ENCODE assay signal across 34 cellular contexts in the genomic region with DNA sequence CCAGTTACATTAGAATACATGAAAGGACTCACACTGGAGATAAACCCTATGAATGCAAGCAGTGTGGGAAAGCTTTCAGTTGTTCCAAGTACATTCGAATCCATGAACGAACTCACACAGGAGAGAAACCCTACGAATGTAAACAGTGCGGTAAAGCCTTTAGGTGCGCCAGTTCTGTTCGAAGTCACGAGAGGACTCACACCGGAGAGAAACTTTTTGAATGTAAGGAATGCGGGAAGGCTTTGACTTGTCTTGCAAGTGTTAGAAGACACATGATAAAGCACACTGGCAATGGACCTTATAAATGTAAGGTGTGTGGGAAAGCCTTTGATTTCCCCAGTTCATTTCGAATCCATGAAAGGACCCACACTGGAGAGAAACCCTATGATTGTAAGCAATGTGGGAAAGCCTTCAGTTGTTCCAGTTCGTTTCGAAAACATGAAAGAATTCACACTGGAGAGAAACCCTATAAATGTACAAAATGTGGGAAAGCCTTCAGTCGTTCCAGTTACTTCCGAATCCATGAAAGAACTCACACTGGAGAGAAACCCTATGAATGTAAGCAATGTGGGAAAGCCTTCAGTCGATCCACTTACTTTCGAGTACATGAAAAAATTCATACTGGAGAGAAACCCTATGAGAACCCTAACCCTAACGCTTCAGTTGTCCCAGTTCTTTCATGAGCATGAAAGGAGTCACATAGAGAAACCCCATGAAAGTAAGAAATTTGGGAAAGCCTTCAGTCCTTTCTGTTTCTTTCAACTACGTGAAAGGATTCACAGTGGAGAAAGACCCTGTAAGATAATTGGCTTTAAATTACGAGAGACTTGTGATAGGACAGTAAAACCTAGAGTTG. TPM values are rescaled to one million over a fixed set of nuclear protein-coding genes. Genes with fewer than 3 reads are reported as not detected.
DNase-seq lines count a peak whose midpoint lies in the region; ATAC-seq, FAIRE-seq and TF ChIP-seq lines count a peak whose summit lies in the region.
"Had no signal": no experiment of that assay in that cellular context is flagged by ENCODE, and none has a peak within 500 bp of the region (broad histone marks: within the 10 kb centered on the region; RNA-seq: fewer than 3 reads in every experiment).

No MANE protein-coding gene starts in this region.

- intact Hi-C loops in naive thymus-derived CD4-positive, alpha-beta T cell (cut with micrococcal nuclease), result no loop called here

- CTCF ChIA-PET in naive thymus-derived CD4-positive, alpha-beta T cell (lab: Charles Lee), result no interaction called here

- H3K14ac ChIP-seq in neuronal stem cell (ENCODE audit: low read length), result no peak overlapping the region

- no peak overlapping the region for H4K91ac ChIP-seq in neuronal stem cell (ENCODE audit: low read depth, low read length, poor library complexity)

- no peak overlapping the region for H2BK12ac ChIP-seq in neuronal stem cell (ENCODE audit: low read length)

- peaks cover 16% of the 10 kb centered on the region for H3K9me3 Mint-ChIP-seq in neural crest cell
- peaks cover 0 to 66% (median 37%) of the 10 kb centered on the region in 11 donors for H3K9me3 Mint-ChIP-seq in naive thymus-derived CD4-positive, alpha-beta T cell

- H2BK5ac ChIP-seq in neuronal stem cell (ENCODE audit: low read length), result no peak overlapping the region

- H3K4ac ChIP-seq in neuronal stem cell (ENCODE audit: low read length), result no peak overlapping the region

- H3K27ac Mint-ChIP-seq in neural crest cell (ENCODE audit: unreplicated experiment), result no peak overlapping the region
- H3K27ac Mint-ChIP-seq in naive thymus-derived CD4-positive, alpha-beta T cell, result peak overlapping the region in 1 of 9 donors; percentile 59
- H3K27ac Mint-ChIP-seq: activated CD8-positive, alpha-beta T cell treated with anti-CD3 and anti-CD28 coated beads for 36 hours; activated naive CD4-positive, alpha-beta T cell treated with anti-CD3 and anti-CD28 coated beads, Interleukin-2, amount 10 ng/mL, durations not matched to agents 7 days and 5 days; activated T-helper 1 cell treated with anti-CD3 and anti-CD28 coated beads, Interleukin-12 subunit alpha, Interleukin-12 subunit beta, Interleukin-2, Interleukin-4 antibody, amounts not matched to agents 30 ng/mL and 10 ng/mL and 1 ng/mL, durations not matched to agents 14 hours and 24 hours and 36 hours; GM23338; immature natural killer cell; stimulated activated naive CD8-positive, alpha-beta T cell treated with anti-CD3 and anti-CD28 coated beads, Interleukin-15, Interleukin-2, amounts not matched to agents 100 ng/mL and 50 ng/mL, for 24 hours had no signal

- H2AK5ac ChIP-seq in neuronal stem cell (ENCODE audit: low read depth, low read length), result no peak overlapping the region

- no peak overlapping the region for H2BK15ac ChIP-seq in neuronal stem cell (ENCODE audit: low read length)

- no peak for TF ChIP-seq CTCF in bronchial epithelial cell (IDR thresholded peaks at IDR 0.05; ENCODE audit: insufficient read depth, low read length, severe bottlenecking)
- TF ChIP-seq CTCF in neural crest cell (conservative IDR thresholded peaks at IDR 0.05), result no peak

- H3K27ac ChIP-seq in BLaER1, result no peak overlapping the region
- no peak overlapping the region for H3K27ac ChIP-seq in naive thymus-derived CD4-positive, alpha-beta T cell (ENCODE audit: low read depth, low read length)
- no peak overlapping the region for H3K27ac ChIP-seq in neuronal stem cell (replicated peaks; ENCODE audit: low read length)
- H3K27ac ChIP-seq: C4-2B, epithelial cell of prostate, Peyer's patch, right atrium auricular region, spleen, thoracic aorta, uterus had no signal

- H3K36me3 Mint-ChIP-seq in neural crest cell (ENCODE audit: low read depth), result peaks cover 83% of the 10 kb centered on the region
- H3K36me3 Mint-ChIP-seq in naive thymus-derived CD4-positive, alpha-beta T cell, result peaks cover 19 to 82% (median 74%) of the 10 kb centered on the region in 5 donors

- no peak overlapping the region for H4K8ac ChIP-seq in neuronal stem cell (ENCODE audit: low read depth, low read length)

- POLR2A ChIA-PET in naive thymus-derived CD4-positive, alpha-beta T cell (lab: Charles Lee), result no interaction called here

- no CpG with 5 or more reads among the region's 19 CpGs for WGBS in neuronal stem cell (ENCODE audit: extremely low coverage in 2 of 2, insufficient read length in 2 of 2, insufficient replicate concordance in 1 of 2), 2 donors

- no peak overlapping the region for H3K18ac ChIP-seq in neuronal stem cell (ENCODE audit: low read length)

- H3K4me3 ChIP-seq in BLaER1 (peak overlapping the region; percentile 22), bronchial epithelial cell (ENCODE audit: low read depth, low read length) (no peak overlapping the region), neuronal stem cell (ENCODE audit: low read length in 2 of 2) (no peak overlapping the region)
- H3K4me3 ChIP-seq in naive thymus-derived CD4-positive, alpha-beta T cell (ENCODE audit: low read length), result no peak overlapping the region
- H3K4me3 ChIP-seq: GM23338, Peyer's patch, right atrium auricular region, thoracic aorta, uterus had no signal

- no peak overlapping the region for H3K23ac ChIP-seq in neuronal stem cell (ENCODE audit: low read depth, low read length, poor library complexity)

- no peaks in the 10 kb centered on the region for H3K4me1 ChIP-seq in BLaER1
- H3K4me1 ChIP-seq in naive thymus-derived CD4-positive, alpha-beta T cell (ENCODE audit: control insufficient read depth in 2 of 2, insufficient read depth in 2 of 2, low read length in 2 of 2), result no peaks in the 10 kb centered on the region
- H3K4me1 ChIP-seq in neuronal stem cell (ENCODE audit: control insufficient read depth in 2 of 2, insufficient read depth in 1 of 2, low read depth in 1 of 2, low read length in 2 of 2), result no peaks in the 10 kb centered on the region
- H3K4me1 ChIP-seq: Peyer's patch, right atrium auricular region, spleen, uterus had no signal

- ATAC-seq in naive thymus-derived CD4-positive, alpha-beta T cell, result no peak
- ATAC-seq: activated CD8-positive, alpha-beta T cell treated with anti-CD3 and anti-CD28 coated beads for 36 hours; GM23338; left cardiac atrium had no signal

- peaks cover 41% of the 10 kb centered on the region for H4K20me1 ChIP-seq in BLaER1

- no peak overlapping the region for H2AFZ ChIP-seq in neuronal stem cell (ENCODE audit: low read length)
- H2AFZ ChIP-seq: GM23338 had no signal

- H3K4me2 ChIP-seq in BLaER1 (no peak overlapping the region), neuronal stem cell (ENCODE audit: insufficient read depth, low read length, poor library complexity, severe bottlenecking) (no peak overlapping the region)
- H3K4me2 ChIP-seq: GM23338 had no signal

- H3K4me3 Mint-ChIP-seq in neural crest cell, result peak overlapping the region; percentile 38
- H3K4me3 Mint-ChIP-seq in naive thymus-derived CD4-positive, alpha-beta T cell, result no peak overlapping the region
- H3K4me3 Mint-ChIP-seq: activated CD8-positive, alpha-beta T cell treated with anti-CD3 and anti-CD28 coated beads for 36 hours; activated naive CD4-positive, alpha-beta T cell treated with anti-CD3 and anti-CD28 coated beads, Interleukin-2, amount 10 ng/mL, durations not matched to agents 7 days and 5 days; activated T-helper 1 cell treated with anti-CD3 and anti-CD28 coated beads, Interleukin-12 subunit alpha, Interleukin-12 subunit beta, Interleukin-2, Interleukin-4 antibody, amounts not matched to agents 30 ng/mL and 10 ng/mL and 1 ng/mL, durations not matched to agents 14 hours and 24 hours and 36 hours; GM23338; immature natural killer cell; stimulated activated naive CD8-positive, alpha-beta T cell treated with anti-CD3 and anti-CD28 coated beads, Interleukin-15, Interleukin-2, amounts not matched to agents 100 ng/mL and 50 ng/mL, for 24 hours had no signal

- peak; percentile 50 for FAIRE-seq in bronchial epithelial cell (lab: Jason Lieb, UNC)

- H3K36me3 ChIP-seq in BLaER1 (peaks cover 94% of the 10 kb centered on the region), bronchial epithelial cell (ENCODE audit: control insufficient read depth, insufficient read depth, low read length) (peaks cover 12% of the 10 kb centered on the region), neuronal stem cell (replicated peaks in 1 of 2; ENCODE audit: control insufficient read depth in 2 of 2, insufficient read depth in 2 of 2, low read length in 2 of 2) (peaks cover 48 to 92% of the 10 kb centered on the region in 2 donors)
- peaks cover 15 to 60% (median 17%) of the 10 kb centered on the region in 3 experiments for H3K36me3 ChIP-seq in naive thymus-derived CD4-positive, alpha-beta T cell (ENCODE audit: control insufficient read depth in 2 of 3, insufficient read depth in 3 of 3, low read length in 3 of 3)
- H3K36me3 ChIP-seq: uterus had no signal

- peaks cover 89% of the 10 kb centered on the region for H3K9me3 ChIP-seq in BLaER1
- H3K9me3 ChIP-seq in naive thymus-derived CD4-positive, alpha-beta T cell (ENCODE audit: control insufficient read depth in 2 of 3, low read length in 3 of 3), result peaks cover 9 to 34% (median 23%) of the 10 kb centered on the region in 3 experiments
- peaks cover 44 to 85% of the 10 kb centered on the region in 2 donors for H3K9me3 ChIP-seq in neuronal stem cell (replicated peaks in 1 of 2; ENCODE audit: control insufficient read depth in 2 of 2, insufficient read depth in 1 of 2, low read depth in 1 of 2, low read length in 2 of 2)

- H3K9ac ChIP-seq in BLaER1 (no peak overlapping the region), neuronal stem cell (ENCODE audit: low read depth, low read length, poor library complexity) (no peak overlapping the region)

- H3K27me3 Mint-ChIP-seq in neural crest cell (ENCODE audit: low read depth), result peaks cover 7% of the 10 kb centered on the region
- H3K27me3 Mint-ChIP-seq in naive thymus-derived CD4-positive, alpha-beta T cell, result no peaks in the 10 kb centered on the region
- H3K27me3 Mint-ChIP-seq: activated CD8-positive, alpha-beta T cell treated with anti-CD3 and anti-CD28 coated beads for 36 hours; activated naive CD4-positive, alpha-beta T cell treated with anti-CD3 and anti-CD28 coated beads, Interleukin-2, amount 10 ng/mL, durations not matched to agents 7 days and 5 days; stimulated activated naive CD8-positive, alpha-beta T cell treated with anti-CD3 and anti-CD28 coated beads, Interleukin-15, Interleukin-2, amounts not matched to agents 100 ng/mL and 50 ng/mL, for 24 hours had no signal

- H2BK120ac ChIP-seq in neuronal stem cell (ENCODE audit: low read depth, low read length), result no peak overlapping the region

- H3K4me1 Mint-ChIP-seq in neural crest cell, result no peaks in the 10 kb centered on the region
- peaks cover 0 to 10% (median 7%) of the 10 kb centered on the region in 7 donors for H3K4me1 Mint-ChIP-seq in naive thymus-derived CD4-positive, alpha-beta T cell
- H3K4me1 Mint-ChIP-seq: activated naive CD4-positive, alpha-beta T cell treated with anti-CD3 and anti-CD28 coated beads, Interleukin-2, amount 10 ng/mL, durations not matched to agents 7 days and 5 days; GM23338 had no signal

- H3K27me3 ChIP-seq in BLaER1 (0 out of 2 replicates have a peak, but pooled peaks cover 3% of the 10 kb centered on the region), bronchial epithelial cell (ENCODE audit: control insufficient read depth, insufficient read depth, low read length) (no peaks in the 10 kb centered on the region), neuronal stem cell (ENCODE audit: control insufficient read depth in 3 of 3, insufficient read depth in 3 of 3, low read depth in 1 of 3, low read length in 3 of 3) (no peaks in the 10 kb centered on the region)
- H3K27me3 ChIP-seq in naive thymus-derived CD4-positive, alpha-beta T cell (ENCODE audit: control insufficient read depth in 2 of 2, insufficient read depth in 2 of 2, low read length in 2 of 2), result no peaks in the 10 kb centered on the region
- H3K27me3 ChIP-seq: Peyer's patch, right atrium auricular region, spleen, uterus had no signal

- H3K79me1 ChIP-seq in neuronal stem cell (ENCODE audit: low read depth, low read length), result no peaks in the 10 kb centered on the region

- peak; percentile 9 for DNase-seq in LHCN-M2 (ENCODE audit: low read depth)
- DNase-seq in bronchial epithelial cell (ENCODE audit: low read depth), result no peak
- no peak for DNase-seq in neural crest cell (ENCODE audit: low read depth, low spot score)
- no peak for DNase-seq in AG08395 (ENCODE audit: low spot score)
- no peak for DNase-seq in naive thymus-derived CD4-positive, alpha-beta T cell
- DNase-seq in neuronal stem cell (ENCODE audit: low spot score), result no peak
- DNase-seq: activated CD4-positive, alpha-beta T cell treated with anti-CD3 and anti-CD28 coated beads for 1 hour; activated CD8-positive, alpha-beta memory T cell treated with anti-CD3 and anti-CD28 coated beads, Interleukin-2, amount 50 U/mL, for 48 hours; activated CD8-positive, alpha-beta T cell treated with anti-CD3 and anti-CD28 coated beads for 36 hours; activated naive CD4-positive, alpha-beta T cell treated with anti-CD3 and anti-CD28 coated beads, Interleukin-2, amount 10 ng/mL, durations not matched to agents 7 days and 5 days; amniotic stem cell; effector CD4-positive, alpha-beta T cell; hypothalamus; immature natural killer cell; KG1; left cardiac atrium; NCI-H1417; NCI-H2029 treated with DMSO at 0.1 percent for 48 hours; NCI-H226; NCI-H69; Peyer's patch; SHP77 treated with DMSO at 0.1 percent for 48 hours; spleen; stimulated activated CD4-positive, alpha-beta T cell treated with anti-CD3 and anti-CD28 coated beads, Interleukin-2, amount 100 ng/mL, for 24 hours; uterus had no signal

RNA-seq across cellular contexts. Expression of gene ZNF627, which starts 20.2 kb away (rescaled TPM):
- total RNA-seq in LHCN-M2 (2014; rRNA removed) (18.8 and 19.2 TPM in 2 replicates), bronchial epithelial cell (23.9 and 24.5 TPM in 2 replicates), neural crest cell (22.2 and 26.9 TPM in 2 replicates)
- polyA plus RNA-seq in LHCN-M2 (2012), result 5.8 TPM
- total RNA-seq in naive thymus-derived CD4-positive, alpha-beta T cell, result 10 to 100 TPM in 3 of 5 experiments, 1 to 10 TPM in 2; 5.2 to 15.4 (median 12.3) TPM
- polyA plus RNA-seq in naive thymus-derived CD4-positive, alpha-beta T cell, result 10 to 100 TPM; 10.7 to 12.3 TPM
- 11.6 TPM for polyA plus RNA-seq in neuronal stem cell (2013, experiment 1 of 2)
- polyA plus RNA-seq in neuronal stem cell (2013, experiment 2 of 2), result 11.4 TPM

RNA-seq across cellular contexts. Expression of gene ACP5, which starts 40.0 kb away (rescaled TPM):
- total RNA-seq in LHCN-M2 (2014; rRNA removed), result 0.34 and 0.38 TPM in 2 replicates
- 0.12 TPM for polyA plus RNA-seq in LHCN-M2 (2012)
- 24.5 and 26.2 TPM in 2 replicates for total RNA-seq in bronchial epithelial cell
- total RNA-seq in neural crest cell, result 1.2 and 2.5 TPM in 2 replicates
- total RNA-seq in naive thymus-derived CD4-positive, alpha-beta T cell, result 10 to 100 TPM; 17.4 to 29.6 (median 23.9) TPM
- polyA plus RNA-seq in naive thymus-derived CD4-positive, alpha-beta T cell, result 10 to 100 TPM; 14.7 to 21.5 TPM
- polyA plus RNA-seq in neuronal stem cell (2013, experiment 1 of 2), result 1.1 TPM
- 0.91 TPM for polyA plus RNA-seq in neuronal stem cell (2013, experiment 2 of 2)
- polyA plus RNA-seq: neural cell had no signal

RNA-seq across cellular contexts. Expression of gene ELOF1, which starts 58.4 kb away (rescaled TPM):
- total RNA-seq in LHCN-M2 (2014; rRNA removed), result 42.1 and 44.7 TPM in 2 replicates
- 72.4 TPM for polyA plus RNA-seq in LHCN-M2 (2012)
- total RNA-seq in bronchial epithelial cell, result 20.3 and 30.7 TPM in 2 replicates
- 69.8 and 70.0 TPM in 2 replicates for total RNA-seq in neural crest cell
- total RNA-seq in naive thymus-derived CD4-positive, alpha-beta T cell, result 10 to 100 TPM; 34.0 to 59.8 (median 41.9) TPM
- 10 to 100 TPM; 80.0 to 95.5 TPM for polyA plus RNA-seq in naive thymus-derived CD4-positive, alpha-beta T cell
- 58.7 TPM for polyA plus RNA-seq in neuronal stem cell (2013, experiment 1 of 2)
- 59.3 TPM for polyA plus RNA-seq in neuronal stem cell (2013, experiment 2 of 2)
